8 cellular contexts compared by ENCODE assay signal in the genomic region with DNA sequence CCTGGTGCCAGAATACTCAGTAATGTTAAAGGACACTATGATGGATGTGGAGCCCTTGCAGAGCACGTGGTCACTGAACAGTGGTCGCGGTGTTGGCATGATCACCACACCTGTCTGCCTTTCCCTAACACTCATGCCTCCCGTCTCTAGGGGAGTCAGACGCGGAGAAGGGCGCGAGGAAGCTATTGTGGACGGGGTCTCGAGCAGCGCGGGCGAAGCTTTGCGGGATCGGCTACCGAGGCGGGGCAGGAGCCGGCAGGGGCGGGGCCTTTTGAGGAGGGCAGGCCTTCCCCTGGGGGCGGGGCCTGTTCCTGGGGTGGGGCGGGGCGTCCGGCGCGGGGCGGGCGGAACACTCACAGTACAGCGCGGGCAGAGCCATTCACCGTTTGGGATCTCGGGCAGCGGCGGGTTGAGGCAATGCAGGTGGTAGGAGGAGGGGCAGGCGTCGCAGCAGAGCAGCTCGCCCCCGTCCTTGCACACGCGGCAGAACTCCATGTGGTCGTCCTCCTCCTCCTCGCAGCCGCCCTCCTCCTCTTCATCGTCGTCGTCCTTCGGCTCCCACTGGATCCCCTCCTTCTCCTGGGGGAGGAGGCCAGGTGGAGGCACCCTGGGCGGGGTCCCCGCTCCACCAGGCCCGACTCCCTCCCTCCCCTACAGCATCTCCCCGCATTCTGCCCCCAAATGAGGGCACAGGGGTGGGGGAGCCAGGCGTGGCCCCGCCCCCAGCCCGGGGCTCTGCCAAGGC. TPM values are rescaled to one million over a fixed set of nuclear protein-coding genes. Genes with fewer than 3 reads are reported as not detected.
DNase-seq lines count a peak whose midpoint lies in the region; TF ChIP-seq lines count a peak whose summit lies in the region.

No MANE protein-coding gene starts in this region.

- TF ChIP-seq CTCF in cardiac fibroblast (IDR thresholded peaks at IDR 0.05; ENCODE audit: low read depth, low read length) = no peak
- TF ChIP-seq CTCF in ascending aorta (IDR thresholded peaks at IDR 0.05) = no peak

- no peak overlapping the region for H3K27ac ChIP-seq in mesodermal cell (ENCODE audit: low read depth, low read length, severe bottlenecking)
- no peak overlapping the region for H3K27ac ChIP-seq in ascending aorta

- intact Hi-C loops in ascending aorta (cut with DNase I) = no loop called here

- no peaks in the 10 kb centered on the region for H3K27me3 ChIP-seq in ascending aorta

- H3K4me3 ChIP-seq in cardiac fibroblast (replicated peaks in 1 of 2; ENCODE audit: low read depth in 2 of 2, low read length in 2 of 2) (no peak overlapping the region), mesodermal cell (ENCODE audit: extremely low read depth, insufficient read depth, low read length, poor library complexity, severe bottlenecking) (peak overlapping the region; percentile 11), ascending aorta (peak overlapping the region in 1 of 2 donors; percentile 18)

- H3K9me3 ChIP-seq in mesodermal cell (ENCODE audit: control insufficient read depth, low read length) = peaks cover 5% of the 10 kb centered on the region
- no peaks in the 10 kb centered on the region for H3K9me3 ChIP-seq in ascending aorta

- DNase-seq in SIG-M5 treated with dmso at 0.1 percent for 504 hours (lab: John Stamatoyannopoulos, UW; ENCODE audit: unreplicated experiment) (peak; percentile 46), SIG-M5 (lab: John Stamatoyannopoulos, UW) (no peak), cardiac fibroblast (ENCODE audit: low read depth in 2 of 2) (peak; percentile 24 to 26), ascending aorta (ENCODE audit: low spot score in 2 of 2) (no peak), NCI-H2227 treated with DMSO at 0.1 percent for 48 hours (lab: John Stamatoyannopoulos, UW) (no peak)
- DNase-seq in activated CD4-positive, alpha-beta T cell treated with anti-CD3 and anti-CD28 coated beads for 24 hours (ENCODE audit: low read depth in 2 of 2) = peak; percentile 55 to 66
- peak; percentile 31 to 61 for DNase-seq in stimulated activated CD8-positive, alpha-beta memory T cell treated with anti-CD3 and anti-CD28 coated beads, Interleukin-7, amount 100 ng/mL, for 48 hours (ENCODE audit: extremely low read depth in 1 of 2, low read depth in 1 of 2)

- H3K36me3 ChIP-seq in mesodermal cell (ENCODE audit: control insufficient read depth, insufficient read depth, low read length) (no peaks in the 10 kb centered on the region), ascending aorta (no peaks in the 10 kb centered on the region)

- no peaks in the 10 kb centered on the region for H3K4me1 ChIP-seq in mesodermal cell (ENCODE audit: control insufficient read depth, insufficient read depth, low read length, poor library complexity, severe bottlenecking)
- no peaks in the 10 kb centered on the region for H3K4me1 ChIP-seq in ascending aorta

- WGBS in mesodermal cell (ENCODE audit: insufficient coverage in 2 of 2), 2 experiments = 4 to 11% methylated on average over 13 to 15 of the region's 53 CpGs

RNA-seq across cellular contexts. Expression of a gene that starts 31.5 kb away (rescaled TPM):
- 0.41 TPM for polyA plus RNA-seq in mesodermal cell (2013, experiment 1 of 2)
- polyA plus RNA-seq in mesodermal cell (2013, experiment 2 of 2) = 0.20 TPM
- total RNA-seq in ascending aorta = 4.0 TPM

RNA-seq across cellular contexts. Expression of a gene that starts 50.7 kb away (rescaled TPM):
- 366 TPM for polyA plus RNA-seq in mesodermal cell (2013, experiment 1 of 2)
- 378 TPM for polyA plus RNA-seq in mesodermal cell (2013, experiment 2 of 2)
- 88.8 TPM for total RNA-seq in ascending aorta

RNA-seq across cellular contexts. Expression of a gene that starts 57.2 kb away (rescaled TPM):
- 2.5 TPM for polyA plus RNA-seq in mesodermal cell (2013, experiment 1 of 2)
- 3.8 TPM for polyA plus RNA-seq in mesodermal cell (2013, experiment 2 of 2)
- total RNA-seq in ascending aorta = 81.1 TPM

Comparison
In these comparisons a context has a peak if more than half of its experiments do, and no peak if none do; other contexts are left out.
1. DNase-seq: peak in SIG-M5 treated with dmso at 0.1 percent for 504 hours (single experiment), activated CD4-positive, alpha-beta T cell treated with anti-CD3 and anti-CD28 coated beads for 24 hours (2 of 2), cardiac fibroblast (2 of 2) and stimulated activated CD8-positive, alpha-beta memory T cell treated with anti-CD3 and anti-CD28 coated beads, Interleukin-7, amount 100 ng/mL, for 48 hours (2 of 2); none in SIG-M5 (single experiment), ascending aorta (0 of 2) and NCI-H2227 treated with DMSO at 0.1 percent for 48 hours (single experiment).